Comparison of ENCODE assay signal across 10 cellular contexts in genomic region chr12:122976648-122976975, GRCh38. TPM values are rescaled to one million over a fixed set of nuclear protein-coding genes. Genes with fewer than 3 reads are reported as not detected.
DNase-seq lines count a peak whose midpoint lies in the region; ATAC-seq, FAIRE-seq and TF ChIP-seq lines count a peak whose summit lies in the region.
"Had no signal": no experiment of that assay in that cellular context is flagged by ENCODE, and none has a peak within 500 bp of the region (broad histone marks: within the 10 kb centered on the region; RNA-seq: fewer than 3 reads in every experiment).

No MANE protein-coding gene starts in this region.

- no peak overlapping the region for H3K27ac Mint-ChIP-seq in type B pancreatic cell

- peaks cover 0 to 61% of the 10 kb centered on the region in 2 donors for H3K4me1 ChIP-seq in right atrium auricular region
- peaks cover 16 to 31% of the 10 kb centered on the region in 2 donors for H3K4me1 ChIP-seq in kidney (ENCODE audit: control insufficient read depth in 1 of 2, insufficient read depth in 1 of 2, low read depth in 1 of 2, low read length in 2 of 2)
- peaks cover 32% of the 10 kb centered on the region for H3K4me1 ChIP-seq in testis

- intact Hi-C loops in Right ventricle myocardium superior (cut with DNase I) (loop anchor here (10.0 kb wide), 1 partner anchor 168 kb away; no protein-coding TSS in a partner anchor), kidney (cut with DNase I) (no loop called here), testis (cut with DNase I; ENCODE audit: low total_unique reads) (no loop called here)

- no peak overlapping the region for H3K9ac ChIP-seq in kidney (ENCODE audit: low read length in 2 of 2)

- no peaks in the 10 kb centered on the region for H3K9me3 Mint-ChIP-seq in activated T-cell treated with anti-CD3 and anti-CD28 coated beads, Interleukin-2, amount 50 U/mL, for 4 hours
- no peaks in the 10 kb centered on the region for H3K9me3 Mint-ChIP-seq in type B pancreatic cell

- peak overlapping the region; percentile 97 for H3K4me3 Mint-ChIP-seq in activated T-cell treated with anti-CD3 and anti-CD28 coated beads, Interleukin-2, amount 50 U/mL, for 4 hours
- H3K4me3 Mint-ChIP-seq in type B pancreatic cell: peak overlapping the region; percentile 98

- H3K36me3 ChIP-seq in right atrium auricular region: no peaks in the 10 kb centered on the region
- H3K36me3 ChIP-seq in kidney (ENCODE audit: control insufficient read depth in 1 of 2, insufficient read depth in 2 of 2, low read length in 2 of 2): peaks cover 0 to 3% of the 10 kb centered on the region in 2 donors
- no peaks in the 10 kb centered on the region for H3K36me3 ChIP-seq in testis (ENCODE audit: low read depth, missing control alignments)
- H3K36me3 ChIP-seq: SJCRH30 had no signal

- 65 to 79% methylated on average over 13 to 15 of the region's 15 CpGs for WGBS in testis, 2 donors

- H3K27me3 ChIP-seq in right atrium auricular region (no peaks in the 10 kb centered on the region), testis (no peaks in the 10 kb centered on the region)
- H3K27me3 ChIP-seq: SJCRH30 had no signal

- no peaks in the 10 kb centered on the region for H3K9me3 ChIP-seq in right atrium auricular region
- H3K9me3 ChIP-seq in kidney (ENCODE audit: control insufficient read depth in 1 of 2, low read length in 2 of 2): no peaks in the 10 kb centered on the region
- H3K9me3 ChIP-seq in testis: no peaks in the 10 kb centered on the region
- H3K9me3 ChIP-seq: SJCRH30 had no signal

- H3K27ac ChIP-seq in right atrium auricular region: no peak overlapping the region
- H3K27ac ChIP-seq in kidney (ENCODE audit: low read depth in 2 of 2, low read length in 2 of 2): no peak overlapping the region
- no peak overlapping the region for H3K27ac ChIP-seq in testis
- H3K27ac ChIP-seq: SJCRH30 had no signal

- DNase-seq in Right ventricle myocardium superior (peak; percentile 33), right atrium auricular region (ENCODE audit: low spot score) (no peak), kidney (peak; percentile 66), type B pancreatic cell (ENCODE audit: extremely low spot score, unreplicated experiment) (no peak), testis (no peak), retina (no peak), NCI-H524 (lab: John Stamatoyannopoulos, UW) (no peak)
- DNase-seq in activated T-cell treated with anti-CD3 and anti-CD28 coated beads, Interleukin-2, amount 50 U/mL, for 4 hours: no peak
- DNase-seq: NCI-H1694 treated with DMSO at 0.1 percent for 48 hours, SJCRH30 had no signal

- ATAC-seq in Right ventricle myocardium superior (ENCODE audit: poor library complexity): no peak
- ATAC-seq in activated T-cell treated with anti-CD3 and anti-CD28 coated beads, Interleukin-2, amount 50 U/mL, for 4 hours: no peak

- H3K4me1 Mint-ChIP-seq in activated T-cell treated with anti-CD3 and anti-CD28 coated beads, Interleukin-2, amount 50 U/mL, for 4 hours (ENCODE audit: low read depth): peaks cover 31% of the 10 kb centered on the region
- H3K4me1 Mint-ChIP-seq in type B pancreatic cell (ENCODE audit: unreplicated experiment): peaks cover 16% of the 10 kb centered on the region

- TF ChIP-seq CTCF in right atrium auricular region (IDR thresholded peaks at IDR 0.05) (no peak), kidney (IDR thresholded peaks at IDR 0.05; ENCODE audit: borderline replicate concordance, extremely low read depth, insufficient read depth) (no peak), type B pancreatic cell (conservative IDR thresholded peaks at IDR 0.05) (no peak), testis (IDR thresholded peaks at IDR 0.05) (no peak)

- TF ChIP-seq POLR2A in testis (IDR thresholded peaks at IDR 0.05): no peak

- no peaks in the 10 kb centered on the region for H3K36me3 Mint-ChIP-seq in activated T-cell treated with anti-CD3 and anti-CD28 coated beads, Interleukin-2, amount 50 U/mL, for 4 hours (ENCODE audit: insufficient read depth)
- no peaks in the 10 kb centered on the region for H3K36me3 Mint-ChIP-seq in type B pancreatic cell

- H3K27me3 Mint-ChIP-seq in activated T-cell treated with anti-CD3 and anti-CD28 coated beads, Interleukin-2, amount 50 U/mL, for 4 hours (ENCODE audit: low read depth): no peaks in the 10 kb centered on the region
- H3K27me3 Mint-ChIP-seq in type B pancreatic cell: no peaks in the 10 kb centered on the region

- peak overlapping the region in 1 of 2 donors; percentile 98 for H3K4me3 ChIP-seq in right atrium auricular region
- peak overlapping the region in 1 of 2 donors; percentile 98 for H3K4me3 ChIP-seq in kidney (ENCODE audit: low read length in 2 of 2)
- H3K4me3 ChIP-seq in testis: no peak overlapping the region

- no peak for FAIRE-seq in kidney (lab: Jason Lieb, UNC)

RNA-seq across cellular contexts. Expression of gene OGFOD2, which starts 1.6 kb away (rescaled TPM):
- total RNA-seq in Right ventricle myocardium superior: 14.2 TPM
- total RNA-seq in right atrium auricular region: 1 to 10 TPM; 4.9 to 6.8 TPM
- total RNA-seq in activated T-cell treated with anti-CD3 and anti-CD28 coated beads, Interleukin-2, amount 50 U/mL, for 4 hours: 10 to 100 TPM; 23.1 to 25.5 (median 24.7) TPM
- total RNA-seq in kidney: 22.9 TPM
- 27.5 TPM for polyA plus RNA-seq in kidney (ENCODE audit: insufficient read depth, low read depth, low replicate concordance)
- 17.0 and 24.1 TPM in 2 replicates for total RNA-seq in type B pancreatic cell (ENCODE audit: low replicate concordance)
- 10 to 100 TPM; 35.0 to 56.5 TPM for total RNA-seq in testis
- 47.2 TPM for polyA plus RNA-seq in testis (ENCODE audit: insufficient read depth, low read depth, low replicate concordance)

RNA-seq across cellular contexts. Expression of gene ARL6IP4, which starts 3.9 kb away (rescaled TPM):
- total RNA-seq in Right ventricle myocardium superior (162 TPM), right atrium auricular region (100 to 1,000 TPM; 157 to 284 TPM), kidney (168 TPM), type B pancreatic cell (ENCODE audit: low replicate concordance) (140 and 146 TPM in 2 replicates), testis (100 to 1,000 TPM; 169 to 190 TPM)
- 100 to 1,000 TPM; 118 to 141 (median 129) TPM for total RNA-seq in activated T-cell treated with anti-CD3 and anti-CD28 coated beads, Interleukin-2, amount 50 U/mL, for 4 hours
- polyA plus RNA-seq in kidney (ENCODE audit: insufficient read depth, low read depth, low replicate concordance) (362 TPM), testis (ENCODE audit: insufficient read depth, low read depth, low replicate concordance) (210 TPM)

RNA-seq across cellular contexts. Expression of gene ABCB9, which starts 10.3 kb away (rescaled TPM):
- total RNA-seq in Right ventricle myocardium superior (3.9 TPM), right atrium auricular region (1 to 10 TPM; 4.9 to 5.7 TPM), kidney (7.6 TPM), type B pancreatic cell (ENCODE audit: low replicate concordance) (6.7 and 9.6 TPM in 2 replicates), testis (10 to 100 TPM; 75.3 to 82.8 TPM)
- 1 to 10 TPM; 2.3 to 3.2 (median 2.9) TPM for total RNA-seq in activated T-cell treated with anti-CD3 and anti-CD28 coated beads, Interleukin-2, amount 50 U/mL, for 4 hours
- polyA plus RNA-seq in kidney (ENCODE audit: insufficient read depth, low read depth, low replicate concordance) (4.6 TPM), testis (ENCODE audit: insufficient read depth, low read depth, low replicate concordance) (41.6 TPM)

Comparison
In these comparisons a context has a peak if more than half of its experiments do, and no peak if none do; other contexts are left out.
1. DNase-seq: peak in Right ventricle myocardium superior (single experiment) and kidney (single experiment); none in right atrium auricular region (single experiment), activated T-cell treated with anti-CD3 and anti-CD28 coated beads, Interleukin-2, amount 50 U/mL, for 4 hours (single experiment), type B pancreatic cell (single experiment), testis (single experiment), retina (single experiment) and NCI-H524 (0 of 2).